Comparison of ENCODE assay signal across 1 cellular context in the genomic region with DNA sequence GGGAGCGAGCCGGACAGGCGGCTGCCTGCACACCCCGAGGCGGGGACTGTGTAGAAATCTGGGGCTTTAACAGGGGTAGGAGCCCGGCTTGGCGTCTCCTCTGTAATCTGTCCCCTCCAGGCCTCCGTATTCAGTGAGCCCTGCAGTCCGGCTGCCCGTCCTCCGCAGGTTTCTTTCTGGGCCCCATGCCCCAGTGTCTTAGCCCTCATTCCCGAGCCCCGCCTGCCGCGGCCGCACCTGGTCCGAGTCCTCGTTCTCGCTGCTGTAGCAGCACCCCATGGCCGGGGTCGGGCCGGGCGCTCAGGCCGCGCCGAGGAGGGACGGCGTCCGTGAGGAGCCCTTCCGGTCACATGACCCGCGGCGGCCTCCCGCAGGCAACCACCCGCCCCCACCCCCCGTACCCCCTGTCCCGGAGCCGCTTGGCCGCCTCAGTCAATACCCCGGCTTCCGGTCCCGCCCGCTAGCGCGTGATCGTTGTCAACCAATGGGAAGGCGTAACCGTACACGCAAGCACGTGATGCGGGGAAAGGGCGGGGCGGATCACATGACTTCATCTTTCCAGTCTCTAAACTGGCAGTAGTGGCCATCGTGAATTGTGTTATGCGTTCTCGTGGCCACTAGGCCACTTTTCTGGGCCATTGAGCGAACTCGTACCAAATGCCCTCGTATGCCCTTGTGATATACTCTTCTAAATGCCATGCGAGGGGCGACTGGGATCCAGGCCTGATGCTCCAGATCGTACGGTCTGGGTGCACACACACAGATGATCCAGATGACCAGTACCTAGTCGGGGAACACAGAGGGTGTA.
TF ChIP-seq lines count a peak whose summit lies in the region.

A gene (minus strand): TSS at position 352 of the 808 bp plus-strand sequence. CDS start 73 bp downstream, at position 279.

TF ChIP-seq in HepG2, 621 proteins besides CTCF, POLR2A, EP300 and RAD21 (continued from another document and continues in another):
- TF ChIP-seq, protein P1, sequence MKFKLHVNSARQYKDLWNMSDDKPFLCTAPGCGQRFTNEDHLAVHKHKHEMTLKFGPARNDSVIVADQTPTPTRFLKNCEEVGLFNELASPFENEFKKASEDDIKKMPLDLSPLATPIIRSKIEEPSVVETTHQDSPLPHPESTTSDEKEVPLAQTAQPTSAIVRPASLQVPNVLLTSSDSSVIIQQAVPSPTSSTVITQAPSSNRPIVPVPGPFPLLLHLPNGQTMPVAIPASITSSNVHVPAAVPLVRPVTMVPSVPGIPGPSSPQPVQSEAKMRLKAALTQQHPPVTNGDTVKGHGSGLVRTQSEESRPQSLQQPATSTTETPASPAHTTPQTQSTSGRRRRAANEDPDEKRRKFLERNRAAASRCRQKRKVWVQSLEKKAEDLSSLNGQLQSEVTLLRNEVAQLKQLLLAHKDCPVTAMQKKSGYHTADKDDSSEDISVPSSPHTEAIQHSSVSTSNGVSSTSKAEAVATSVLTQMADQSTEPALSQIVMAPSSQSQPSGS (CRISPR knock-in tag; IDR thresholded peaks at IDR 0.05): peak; percentile 75
- TF ChIP-seq HOXA9 (CRISPR knock-in tag; IDR thresholded peaks at IDR 0.05; ENCODE audit: borderline replicate concordance): peak; percentile 32; the same call in 1 of the 2 replicates
- TF ChIP-seq, protein P2, sequence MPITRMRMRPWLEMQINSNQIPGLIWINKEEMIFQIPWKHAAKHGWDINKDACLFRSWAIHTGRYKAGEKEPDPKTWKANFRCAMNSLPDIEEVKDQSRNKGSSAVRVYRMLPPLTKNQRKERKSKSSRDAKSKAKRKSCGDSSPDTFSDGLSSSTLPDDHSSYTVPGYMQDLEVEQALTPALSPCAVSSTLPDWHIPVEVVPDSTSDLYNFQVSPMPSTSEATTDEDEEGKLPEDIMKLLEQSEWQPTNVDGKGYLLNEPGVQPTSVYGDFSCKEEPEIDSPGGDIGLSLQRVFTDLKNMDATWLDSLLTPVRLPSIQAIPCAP (CRISPR knock-in tag; IDR thresholded peaks at IDR 0.05; ENCODE audit: low read depth): no peak
- TF ChIP-seq ZNF816 (CRISPR knock-in tag; IDR thresholded peaks at IDR 0.05; ENCODE audit: borderline replicate concordance): 0 out of 2 replicates have a peak, but pooled peaks have one; percentile 5
- TF ChIP-seq, protein P3, sequence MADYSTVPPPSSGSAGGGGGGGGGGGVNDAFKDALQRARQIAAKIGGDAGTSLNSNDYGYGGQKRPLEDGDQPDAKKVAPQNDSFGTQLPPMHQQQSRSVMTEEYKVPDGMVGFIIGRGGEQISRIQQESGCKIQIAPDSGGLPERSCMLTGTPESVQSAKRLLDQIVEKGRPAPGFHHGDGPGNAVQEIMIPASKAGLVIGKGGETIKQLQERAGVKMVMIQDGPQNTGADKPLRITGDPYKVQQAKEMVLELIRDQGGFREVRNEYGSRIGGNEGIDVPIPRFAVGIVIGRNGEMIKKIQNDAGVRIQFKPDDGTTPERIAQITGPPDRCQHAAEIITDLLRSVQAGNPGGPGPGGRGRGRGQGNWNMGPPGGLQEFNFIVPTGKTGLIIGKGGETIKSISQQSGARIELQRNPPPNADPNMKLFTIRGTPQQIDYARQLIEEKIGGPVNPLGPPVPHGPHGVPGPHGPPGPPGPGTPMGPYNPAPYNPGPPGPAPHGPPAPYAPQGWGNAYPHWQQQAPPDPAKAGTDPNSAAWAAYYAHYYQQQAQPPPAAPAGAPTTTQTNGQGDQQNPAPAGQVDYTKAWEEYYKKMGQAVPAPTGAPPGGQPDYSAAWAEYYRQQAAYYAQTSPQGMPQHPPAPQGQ (CRISPR knock-in tag; IDR thresholded peaks at IDR 0.05; ENCODE audit: borderline replicate concordance): no peak
- TF ChIP-seq, protein P4, sequence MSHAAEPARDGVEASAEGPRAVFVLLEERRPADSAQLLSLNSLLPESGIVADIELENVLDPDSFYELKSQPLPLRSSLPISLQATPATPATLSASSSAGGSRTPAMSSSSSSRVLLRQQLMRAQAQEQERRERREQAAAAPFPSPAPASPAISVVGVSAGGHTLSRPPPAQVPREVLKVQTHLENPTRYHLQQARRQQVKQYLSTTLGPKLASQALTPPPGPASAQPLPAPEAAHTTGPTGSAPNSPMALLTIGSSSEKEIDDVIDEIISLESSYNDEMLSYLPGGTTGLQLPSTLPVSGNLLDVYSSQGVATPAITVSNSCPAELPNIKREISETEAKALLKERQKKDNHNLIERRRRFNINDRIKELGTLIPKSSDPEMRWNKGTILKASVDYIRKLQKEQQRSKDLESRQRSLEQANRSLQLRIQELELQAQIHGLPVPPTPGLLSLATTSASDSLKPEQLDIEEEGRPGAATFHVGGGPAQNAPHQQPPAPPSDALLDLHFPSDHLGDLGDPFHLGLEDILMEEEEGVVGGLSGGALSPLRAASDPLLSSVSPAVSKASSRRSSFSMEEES (CRISPR knock-in tag; IDR thresholded peaks at IDR 0.05): peak; percentile 98
- no peak for TF ChIP-seq ARHGAP35 (CRISPR knock-in tag; IDR thresholded peaks at IDR 0.05; ENCODE audit: borderline replicate concordance)
- TF ChIP-seq MED8 (CRISPR knock-in tag; IDR thresholded peaks at IDR 0.05; ENCODE audit: insufficient replicate concordance): peak; percentile 53
- peak; percentile 47; the same call in 1 of the 2 replicates for TF ChIP-seq ZNF670 (CRISPR knock-in tag; IDR thresholded peaks at IDR 0.05; ENCODE audit: borderline replicate concordance)
- TF ChIP-seq ZNF598 (CRISPR knock-in tag; IDR thresholded peaks at IDR 0.05; ENCODE audit: borderline replicate concordance): no peak
- no peak for TF ChIP-seq ZNF207 (IDR thresholded peaks at IDR 0.05; ENCODE audit: borderline replicate concordance)
- 0 out of 2 replicates have a peak, but pooled peaks have one; percentile 38 for TF ChIP-seq ZNF720 (CRISPR knock-in tag; IDR thresholded peaks at IDR 0.05)
- TF ChIP-seq PLRG1 (conservative IDR thresholded peaks at IDR 0.05): no peak
- TF ChIP-seq GLI4 (CRISPR knock-in tag; IDR thresholded peaks at IDR 0.05; ENCODE audit: borderline replicate concordance): no peak
- TF ChIP-seq REPIN1 (CRISPR knock-in tag; IDR thresholded peaks at IDR 0.05; ENCODE audit: borderline replicate concordance, low read depth): peak; percentile 21; the same call in 1 of the 2 replicates
- no peak for TF ChIP-seq MAFF (IDR thresholded peaks at IDR 0.05; ENCODE audit: low read depth, low read length)
- TF ChIP-seq, protein P5, sequence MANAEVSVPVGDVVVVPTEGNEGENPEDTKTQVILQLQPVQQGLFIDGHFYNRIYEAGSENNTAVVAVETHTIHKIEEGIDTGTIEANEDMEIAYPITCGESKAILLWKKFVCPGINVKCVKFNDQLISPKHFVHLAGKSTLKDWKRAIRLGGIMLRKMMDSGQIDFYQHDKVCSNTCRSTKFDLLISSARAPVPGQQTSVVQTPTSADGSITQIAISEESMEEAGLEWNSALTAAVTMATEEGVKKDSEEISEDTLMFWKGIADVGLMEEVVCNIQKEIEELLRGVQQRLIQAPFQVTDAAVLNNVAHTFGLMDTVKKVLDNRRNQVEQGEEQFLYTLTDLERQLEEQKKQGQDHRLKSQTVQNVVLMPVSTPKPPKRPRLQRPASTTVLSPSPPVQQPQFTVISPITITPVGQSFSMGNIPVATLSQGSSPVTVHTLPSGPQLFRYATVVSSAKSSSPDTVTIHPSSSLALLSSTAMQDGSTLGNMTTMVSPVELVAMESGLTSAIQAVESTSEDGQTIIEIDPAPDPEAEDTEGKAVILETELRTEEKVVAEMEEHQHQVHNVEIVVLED (CRISPR knock-in tag; IDR thresholded peaks at IDR 0.05; ENCODE audit: borderline replicate concordance): peak; percentile 76; the same call in 1 of the 2 replicates
- TF ChIP-seq, protein P6, sequence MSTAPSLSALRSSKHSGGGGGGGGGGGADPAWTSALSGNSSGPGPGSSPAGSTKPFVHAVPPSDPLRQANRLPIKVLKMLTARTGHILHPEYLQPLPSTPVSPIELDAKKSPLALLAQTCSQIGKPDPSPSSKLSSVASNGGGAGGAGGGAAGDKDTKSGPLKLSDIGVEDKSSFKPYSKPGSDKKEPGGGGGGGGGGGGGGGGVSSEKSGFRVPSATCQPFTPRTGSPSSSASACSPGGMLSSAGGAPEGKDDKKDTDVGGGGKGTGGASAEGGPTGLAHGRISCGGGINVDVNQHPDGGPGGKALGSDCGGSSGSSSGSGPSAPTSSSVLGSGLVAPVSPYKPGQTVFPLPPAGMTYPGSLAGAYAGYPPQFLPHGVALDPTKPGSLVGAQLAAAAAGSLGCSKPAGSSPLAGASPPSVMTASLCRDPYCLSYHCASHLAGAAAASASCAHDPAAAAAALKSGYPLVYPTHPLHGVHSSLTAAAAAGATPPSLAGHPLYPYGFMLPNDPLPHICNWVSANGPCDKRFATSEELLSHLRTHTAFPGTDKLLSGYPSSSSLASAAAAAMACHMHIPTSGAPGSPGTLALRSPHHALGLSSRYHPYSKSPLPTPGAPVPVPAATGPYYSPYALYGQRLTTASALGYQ (CRISPR knock-in tag; IDR thresholded peaks at IDR 0.05): no peak
- no peak for TF ChIP-seq ADNP (CRISPR knock-in tag; IDR thresholded peaks at IDR 0.05)
- peak; percentile 18; the same call in 1 of the 2 replicates for TF ChIP-seq ZC3H4 (CRISPR knock-in tag; IDR thresholded peaks at IDR 0.05; ENCODE audit: borderline replicate concordance)
- TF ChIP-seq, protein P7, sequence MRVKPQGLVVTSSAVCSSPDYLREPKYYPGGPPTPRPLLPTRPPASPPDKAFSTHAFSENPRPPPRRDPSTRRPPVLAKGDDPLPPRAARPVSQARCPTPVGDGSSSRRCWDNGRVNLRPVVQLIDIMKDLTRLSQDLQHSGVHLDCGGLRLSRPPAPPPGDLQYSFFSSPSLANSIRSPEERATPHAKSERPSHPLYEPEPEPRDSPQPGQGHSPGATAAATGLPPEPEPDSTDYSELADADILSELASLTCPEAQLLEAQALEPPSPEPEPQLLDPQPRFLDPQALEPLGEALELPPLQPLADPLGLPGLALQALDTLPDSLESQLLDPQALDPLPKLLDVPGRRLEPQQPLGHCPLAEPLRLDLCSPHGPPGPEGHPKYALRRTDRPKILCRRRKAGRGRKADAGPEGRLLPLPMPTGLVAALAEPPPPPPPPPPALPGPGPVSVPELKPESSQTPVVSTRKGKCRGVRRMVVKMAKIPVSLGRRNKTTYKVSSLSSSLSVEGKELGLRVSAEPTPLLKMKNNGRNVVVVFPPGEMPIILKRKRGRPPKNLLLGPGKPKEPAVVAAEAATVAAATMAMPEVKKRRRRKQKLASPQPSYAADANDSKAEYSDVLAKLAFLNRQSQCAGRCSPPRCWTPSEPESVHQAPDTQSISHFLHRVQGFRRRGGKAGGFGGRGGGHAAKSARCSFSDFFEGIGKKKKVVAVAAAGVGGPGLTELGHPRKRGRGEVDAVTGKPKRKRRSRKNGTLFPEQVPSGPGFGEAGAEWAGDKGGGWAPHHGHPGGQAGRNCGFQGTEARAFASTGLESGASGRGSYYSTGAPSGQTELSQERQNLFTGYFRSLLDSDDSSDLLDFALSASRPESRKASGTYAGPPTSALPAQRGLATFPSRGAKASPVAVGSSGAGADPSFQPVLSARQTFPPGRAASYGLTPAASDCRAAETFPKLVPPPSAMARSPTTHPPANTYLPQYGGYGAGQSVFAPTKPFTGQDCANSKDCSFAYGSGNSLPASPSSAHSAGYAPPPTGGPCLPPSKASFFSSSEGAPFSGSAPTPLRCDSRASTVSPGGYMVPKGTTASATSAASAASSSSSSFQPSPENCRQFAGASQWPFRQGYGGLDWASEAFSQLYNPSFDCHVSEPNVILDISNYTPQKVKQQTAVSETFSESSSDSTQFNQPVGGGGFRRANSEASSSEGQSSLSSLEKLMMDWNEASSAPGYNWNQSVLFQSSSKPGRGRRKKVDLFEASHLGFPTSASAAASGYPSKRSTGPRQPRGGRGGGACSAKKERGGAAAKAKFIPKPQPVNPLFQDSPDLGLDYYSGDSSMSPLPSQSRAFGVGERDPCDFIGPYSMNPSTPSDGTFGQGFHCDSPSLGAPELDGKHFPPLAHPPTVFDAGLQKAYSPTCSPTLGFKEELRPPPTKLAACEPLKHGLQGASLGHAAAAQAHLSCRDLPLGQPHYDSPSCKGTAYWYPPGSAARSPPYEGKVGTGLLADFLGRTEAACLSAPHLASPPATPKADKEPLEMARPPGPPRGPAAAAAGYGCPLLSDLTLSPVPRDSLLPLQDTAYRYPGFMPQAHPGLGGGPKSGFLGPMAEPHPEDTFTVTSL (CRISPR knock-in tag; IDR thresholded peaks at IDR 0.05; ENCODE audit: borderline replicate concordance): 0 out of 2 replicates have a peak, but pooled peaks have one; percentile 21
- TF ChIP-seq SP5 (CRISPR knock-in tag; IDR thresholded peaks at IDR 0.05; ENCODE audit: borderline replicate concordance, low read depth): peak; percentile 71
- TF ChIP-seq ZNF274 (CRISPR knock-in tag; IDR thresholded peaks at IDR 0.05): no peak
- TF ChIP-seq FOXA3 (CRISPR knock-in tag; IDR thresholded peaks at IDR 0.05): peak; percentile 60
- TF ChIP-seq NONO (IDR thresholded peaks at IDR 0.05): no peak
- TF ChIP-seq NONO (CRISPR knock-in tag; conservative IDR thresholded peaks at IDR 0.05): peak; percentile 59; the same call in 1 of the 2 replicates
- TF ChIP-seq RBFOX2 (IDR thresholded peaks at IDR 0.05; ENCODE audit: low read depth, low read length): peak; percentile 95
- TF ChIP-seq ZSCAN31 (CRISPR knock-in tag; IDR thresholded peaks at IDR 0.05; ENCODE audit: low read depth): no peak
- TF ChIP-seq MYC (CRISPR knock-in tag; IDR thresholded peaks at IDR 0.05; ENCODE audit: borderline replicate concordance): peak; percentile 51
- TF ChIP-seq, protein P8, sequence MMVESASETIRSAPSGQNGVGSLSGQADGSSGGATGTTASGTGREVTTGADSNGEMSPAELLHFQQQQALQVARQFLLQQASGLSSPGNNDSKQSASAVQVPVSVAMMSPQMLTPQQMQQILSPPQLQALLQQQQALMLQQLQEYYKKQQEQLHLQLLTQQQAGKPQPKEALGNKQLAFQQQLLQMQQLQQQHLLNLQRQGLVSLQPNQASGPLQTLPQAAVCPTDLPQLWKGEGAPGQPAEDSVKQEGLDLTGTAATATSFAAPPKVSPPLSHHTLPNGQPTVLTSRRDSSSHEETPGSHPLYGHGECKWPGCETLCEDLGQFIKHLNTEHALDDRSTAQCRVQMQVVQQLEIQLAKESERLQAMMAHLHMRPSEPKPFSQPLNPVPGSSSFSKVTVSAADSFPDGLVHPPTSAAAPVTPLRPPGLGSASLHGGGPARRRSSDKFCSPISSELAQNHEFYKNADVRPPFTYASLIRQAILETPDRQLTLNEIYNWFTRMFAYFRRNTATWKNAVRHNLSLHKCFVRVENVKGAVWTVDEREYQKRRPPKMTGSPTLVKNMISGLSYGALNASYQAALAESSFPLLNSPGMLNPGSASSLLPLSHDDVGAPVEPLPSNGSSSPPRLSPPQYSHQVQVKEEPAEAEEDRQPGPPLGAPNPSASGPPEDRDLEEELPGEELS (CRISPR knock-in tag; IDR thresholded peaks at IDR 0.05): no peak; the same call in 1 of the 2 replicates
- no peak for TF ChIP-seq ZNF549 (CRISPR knock-in tag; IDR thresholded peaks at IDR 0.05)
- TF ChIP-seq, protein P9, sequence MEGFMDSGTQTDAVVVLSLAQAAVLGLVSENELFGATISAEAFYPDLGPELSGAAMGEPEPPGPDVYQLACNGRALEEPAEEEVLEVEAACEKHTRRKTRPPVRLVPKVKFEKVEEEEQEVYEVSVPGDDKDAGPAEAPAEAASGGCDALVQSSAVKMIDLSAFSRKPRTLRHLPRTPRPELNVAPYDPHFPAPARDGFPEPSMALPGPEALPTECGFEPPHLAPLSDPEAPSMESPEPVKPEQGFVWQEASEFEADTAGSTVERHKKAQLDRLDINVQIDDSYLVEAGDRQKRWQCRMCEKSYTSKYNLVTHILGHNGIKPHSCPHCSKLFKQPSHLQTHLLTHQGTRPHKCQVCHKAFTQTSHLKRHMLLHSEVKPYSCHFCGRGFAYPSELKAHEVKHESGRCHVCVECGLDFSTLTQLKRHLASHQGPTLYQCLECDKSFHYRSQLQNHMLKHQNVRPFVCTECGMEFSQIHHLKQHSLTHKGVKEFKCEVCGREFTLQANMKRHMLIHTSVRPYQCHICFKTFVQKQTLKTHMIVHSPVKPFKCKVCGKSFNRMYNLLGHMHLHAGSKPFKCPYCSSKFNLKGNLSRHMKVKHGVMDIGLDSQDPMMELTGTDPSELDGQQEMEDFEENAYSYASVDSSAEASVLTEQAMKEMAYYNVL (CRISPR knock-in tag; IDR thresholded peaks at IDR 0.05; ENCODE audit: borderline replicate concordance): peak; percentile 51; the same call in 1 of the 2 replicates
- TF ChIP-seq ZBTB20 (CRISPR knock-in tag; IDR thresholded peaks at IDR 0.05; ENCODE audit: borderline replicate concordance, low read depth): 0 out of 2 replicates have a peak, but pooled peaks have one; percentile 43
